In the genomic region with DNA sequence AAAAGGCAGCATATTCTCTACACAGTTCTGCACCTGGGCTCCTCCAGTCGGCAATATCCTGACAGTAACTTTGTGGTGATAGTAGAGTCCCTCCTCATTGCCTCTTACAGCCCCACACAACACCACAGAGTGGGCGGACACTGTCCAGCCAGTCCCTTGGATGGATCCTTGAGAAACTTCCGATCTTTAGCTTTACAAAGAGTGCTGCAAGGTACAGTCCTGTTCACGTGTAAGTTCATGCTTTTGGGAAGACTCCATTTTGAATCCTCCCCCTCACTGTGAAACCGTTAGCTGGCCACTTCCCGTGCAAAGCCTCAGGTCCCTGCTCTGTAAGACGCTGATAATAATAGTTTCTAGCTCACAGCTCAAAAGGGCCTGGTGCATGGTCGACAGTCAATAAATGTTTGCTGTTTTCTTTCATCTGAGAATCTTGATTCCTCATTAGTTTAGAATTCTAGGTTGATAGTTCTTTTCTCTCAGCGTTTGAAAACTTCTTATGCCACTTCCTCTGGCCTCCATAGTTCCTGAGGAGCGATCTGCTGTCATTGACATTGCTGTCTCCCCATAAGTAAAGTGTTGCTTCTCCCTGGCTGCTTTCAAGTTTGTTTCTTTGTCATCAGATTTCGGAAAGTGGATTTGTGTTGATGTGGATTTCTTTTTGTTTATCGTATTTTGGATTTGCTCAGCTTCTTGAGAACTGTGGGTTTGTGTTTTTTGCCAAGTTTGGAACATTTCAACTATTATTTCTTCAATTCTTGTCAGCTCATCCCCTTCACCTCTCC, we compare ENCODE assay signal across 26 cellular contexts.
DNase-seq lines count a peak whose midpoint lies in the region; ATAC-seq, FAIRE-seq and TF ChIP-seq lines count a peak whose summit lies in the region.
"Had no signal": no experiment of that assay in that cellular context is flagged by ENCODE, and none has a peak within 500 bp of the region (broad histone marks: within the 10 kb centered on the region; RNA-seq: fewer than 3 reads in every experiment).

No MANE protein-coding gene starts in this region.

- H3K27ac ChIP-seq in DND-41 (ENCODE audit: low read length): no peak overlapping the region

- no peaks in the 10 kb centered on the region for H3K4me1 Mint-ChIP-seq in WTC11
- no peaks in the 10 kb centered on the region for H3K4me1 Mint-ChIP-seq in stimulated activated naive B cell treated with anti-CD40 and anti-IgM and Interleukin-4, amounts not matched to agents 10 μg/mL and 1 μg/mL and 100 μg/mL, for 72 hours

- ATAC-seq in DND-41 (ENCODE audit: insufficient read depth, low read depth) (no peak), WTC11 (no peak), HG03439 (IDR thresholded peaks at IDR 0.05; ENCODE audit: unreplicated experiment) (no peak)
- no peak for ATAC-seq in stimulated activated naive B cell treated with anti-CD40 and anti-IgM and Interleukin-4, amounts not matched to agents 10 μg/mL and 1 μg/mL and 100 μg/mL, for 72 hours (replicated peaks)
- ATAC-seq: Panc1 had no signal

- no peaks in the 10 kb centered on the region for H3K36me3 ChIP-seq in DND-41 (ENCODE audit: insufficient read depth, low read length)
- H3K36me3 ChIP-seq: BE2C had no signal

- peaks cover 16% of the 10 kb centered on the region for H3K36me3 Mint-ChIP-seq in WTC11
- H3K36me3 Mint-ChIP-seq in stimulated activated naive B cell treated with anti-CD40 and anti-IgM and Interleukin-4, amounts not matched to agents 10 μg/mL and 1 μg/mL and 100 μg/mL, for 72 hours: no peaks in the 10 kb centered on the region

- POLR2A ChIA-PET in WTC11 (lab: Charles Lee): no interaction called here

- no peak overlapping the region for H3K4me3 Mint-ChIP-seq in WTC11
- no peak overlapping the region for H3K4me3 Mint-ChIP-seq in stimulated activated naive B cell treated with anti-CD40 and anti-IgM and Interleukin-4, amounts not matched to agents 10 μg/mL and 1 μg/mL and 100 μg/mL, for 72 hours
- H3K4me3 Mint-ChIP-seq: CD4-positive, alpha-beta T cell; H9 had no signal

- TF ChIP-seq CTCF in DND-41 (IDR thresholded peaks at IDR 0.05; ENCODE audit: borderline replicate concordance, extremely low read depth, low read length, poor library complexity, severe bottlenecking) (no peak), WTC11 (IDR thresholded peaks at IDR 0.05) (no peak)

- TF ChIP-seq POLR2A in H54 (IDR thresholded peaks at IDR 0.05; ENCODE audit: low read depth, low read length): no peak

- no peak overlapping the region for H3K27ac Mint-ChIP-seq in WTC11
- H3K27ac Mint-ChIP-seq in stimulated activated naive B cell treated with anti-CD40 and anti-IgM and Interleukin-4, amounts not matched to agents 10 μg/mL and 1 μg/mL and 100 μg/mL, for 72 hours: peak overlapping the region; percentile 44
- H3K27ac Mint-ChIP-seq: CD4-positive, alpha-beta T cell; H9 had no signal

- H3K4me2 ChIP-seq in DND-41 (ENCODE audit: insufficient read depth, low read length): no peak overlapping the region
- H3K4me2 ChIP-seq: SK-N-SH had no signal

- no peaks in the 10 kb centered on the region for H3K79me2 ChIP-seq in DND-41 (ENCODE audit: insufficient read depth, low read length)

- H3K27me3 Mint-ChIP-seq in WTC11 (ENCODE audit: low read depth): no peaks in the 10 kb centered on the region
- H3K27me3 Mint-ChIP-seq in stimulated activated naive B cell treated with anti-CD40 and anti-IgM and Interleukin-4, amounts not matched to agents 10 μg/mL and 1 μg/mL and 100 μg/mL, for 72 hours: peaks cover 5 to 20% of the 10 kb centered on the region in 2 donors

- no peaks in the 10 kb centered on the region for H3K9me3 ChIP-seq in DND-41 (ENCODE audit: insufficient read depth, low read length, severe bottlenecking)
- H3K9me3 ChIP-seq: BE2C, Caco-2, SK-N-SH had no signal

- CTCF ChIA-PET in WTC11 (lab: Charles Lee): no interaction called here

- peaks cover 22% of the 10 kb centered on the region for H3K9me3 Mint-ChIP-seq in WTC11
- H3K9me3 Mint-ChIP-seq in stimulated activated naive B cell treated with anti-CD40 and anti-IgM and Interleukin-4, amounts not matched to agents 10 μg/mL and 1 μg/mL and 100 μg/mL, for 72 hours: peaks cover 3 to 8% of the 10 kb centered on the region in 2 donors
- H3K9me3 Mint-ChIP-seq: CD4-positive, alpha-beta T cell had no signal

- no peaks in the 10 kb centered on the region for H3K4me1 ChIP-seq in DND-41 (ENCODE audit: insufficient read depth, low read length)
- H3K4me1 ChIP-seq: BE2C, Caco-2 had no signal

- H3K9ac ChIP-seq in DND-41 (ENCODE audit: low read depth, low read length): no peak overlapping the region
- H3K9ac ChIP-seq: SK-N-SH had no signal

- DNase-seq in DND-41: no peak
- DNase-seq in MV-4-11 (lab: John Stamatoyannopoulos, UW): peak; percentile 40
- DNase-seq in WTC11 (ENCODE audit: low spot score): no peak
- no peak for DNase-seq in stimulated activated naive B cell treated with anti-CD40 and anti-IgM and Interleukin-4, amounts not matched to agents 10 μg/mL and 1 μg/mL and 100 μg/mL, for 72 hours
- DNase-seq in HCEC 1CT: no peak
- DNase-seq in H54 (ENCODE audit: insufficient read length, low spot score): no peak
- DNase-seq: BE2C; Caco-2; CD4-positive, alpha-beta T cell; DMS 273 treated with DMSO at 0.1 percent for 48 hours; DMS79 treated with DMSO at 0.1 percent for 48 hours; H9; IMR-90; Karpas-422; NCI-H1105; NCI-H146; NCI-H2029 treated with DMSO at 0.1 percent for 48 hours; NCI-H2171; NCI-H524 treated with DMSO at 0.1 percent for 48 hours; NCI-H82; SIG-M5; SK-N-SH had no signal

- H3K27me3 ChIP-seq in DND-41 (ENCODE audit: insufficient read depth, low read length, poor library complexity): no peaks in the 10 kb centered on the region
- H3K27me3 ChIP-seq: BE2C had no signal

- no peaks in the 10 kb centered on the region for H4K20me1 ChIP-seq in DND-41 (ENCODE audit: insufficient read depth, low read length)

- peak overlapping the region; percentile 36; the same call in 1 of the 2 replicates for H2AFZ ChIP-seq in DND-41 (ENCODE audit: low read depth, low read length)

- no peak for FAIRE-seq in H54 (lab: Jason Lieb, UNC)
- FAIRE-seq: GM12891, HTR-8/SVneo had no signal

- no peak overlapping the region for H3K4me3 ChIP-seq in DND-41 (ENCODE audit: low read depth in 1 of 2, low read length in 2 of 2)

TF ChIP-seq in WTC11, 78 proteins besides CTCF, POLR2A, EP300 and RAD21:
- peak; percentile 99 for TF ChIP-seq ZNF317 (CRISPR knock-in tag; IDR thresholded peaks at IDR 0.05; ENCODE audit: borderline replicate concordance, low read depth)
- no peak for TF ChIP-seq FOXJ3 (CRISPR knock-in tag; IDR thresholded peaks at IDR 0.05; ENCODE audit: borderline replicate concordance)
TF ChIP-seq in WTC11: peak in this region for 1.
